8 cellular contexts compared by ENCODE assay signal in the genomic region with DNA sequence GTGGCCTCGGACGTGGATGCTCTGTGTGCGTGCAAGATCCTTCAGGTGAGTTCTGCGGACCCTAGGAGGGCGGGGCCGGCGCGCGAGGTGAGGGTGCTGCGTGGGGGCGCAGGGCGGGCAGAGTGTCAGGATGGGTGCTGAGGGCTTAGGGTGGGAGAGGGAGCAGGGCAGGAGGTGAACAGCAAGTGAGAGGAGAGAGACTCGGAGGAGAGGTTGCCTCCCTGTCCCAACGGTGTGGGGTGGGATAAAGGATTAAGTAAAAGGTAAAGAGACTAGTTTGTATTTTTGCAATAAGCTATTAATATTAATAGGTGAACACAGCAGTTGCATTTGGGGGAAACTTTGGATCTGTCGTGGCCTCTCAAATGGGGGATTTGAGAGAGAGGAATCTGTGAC. TPM values are rescaled to one million over a fixed set of nuclear protein-coding genes. Genes with fewer than 3 reads are reported as not detected.
DNase-seq lines count a peak whose midpoint lies in the region; ATAC-seq, FAIRE-seq and TF ChIP-seq lines count a peak whose summit lies in the region.

No MANE protein-coding gene starts in this region.

- peaks cover 0 to 1% (median 0%) of the 10 kb centered on the region in 7 donors for H3K9me3 Mint-ChIP-seq in CD14-positive monocyte
- H3K9me3 Mint-ChIP-seq in natural killer cell = no peaks in the 10 kb centered on the region

- H3K4me1 Mint-ChIP-seq in CD14-positive monocyte (peaks cover 27% of the 10 kb centered on the region), natural killer cell (peaks cover 27 to 40% of the 10 kb centered on the region in 2 donors)

- no peaks in the 10 kb centered on the region for H3K27me3 ChIP-seq in bronchial epithelial cell (ENCODE audit: control insufficient read depth, insufficient read depth, low read length)

- H3K27me3 Mint-ChIP-seq in CD14-positive monocyte (ENCODE audit: low read depth in 3 of 3) (no peaks in the 10 kb centered on the region), natural killer cell (ENCODE audit: low read depth in 2 of 2) (no peaks in the 10 kb centered on the region)

- ATAC-seq in HG03571 (IDR thresholded peaks at IDR 0.05; ENCODE audit: unreplicated experiment) = peak; percentile 1
- ATAC-seq in natural killer cell = no peak
- ATAC-seq in HG02884 (IDR thresholded peaks at IDR 0.05; ENCODE audit: unreplicated experiment) = no peak
- no peak for ATAC-seq in GM18520 (IDR thresholded peaks at IDR 0.05; ENCODE audit: unreplicated experiment)

- peak overlapping the region; percentile 81 to 89 for H3K4me3 Mint-ChIP-seq in CD14-positive monocyte
- peak overlapping the region; percentile 98 for H3K4me3 Mint-ChIP-seq in natural killer cell

- H3K4me3 ChIP-seq in bronchial epithelial cell (ENCODE audit: low read depth, low read length) = peak overlapping the region; percentile 73

- H3K27ac Mint-ChIP-seq in CD14-positive monocyte = peak overlapping the region in 1 of 7 donors; percentile 99
- H3K27ac Mint-ChIP-seq in natural killer cell = peak overlapping the region; percentile 99

- intact Hi-C loops in CD14-positive monocyte (cut with micrococcal nuclease) (no loop called here), natural killer cell (cut with micrococcal nuclease) (no loop called here)

- TF ChIP-seq CTCF in CD14-positive monocyte (IDR thresholded peaks at IDR 0.05) (no peak), bronchial epithelial cell (IDR thresholded peaks at IDR 0.05; ENCODE audit: insufficient read depth, low read length, severe bottlenecking) (no peak), natural killer cell (IDR thresholded peaks at IDR 0.05) (no peak)

- H3K36me3 Mint-ChIP-seq in CD14-positive monocyte (peaks cover 16 to 28% of the 10 kb centered on the region in 2 donors), natural killer cell (no peaks in the 10 kb centered on the region)

- no peak for FAIRE-seq in bronchial epithelial cell (lab: Jason Lieb, UNC)

- DNase-seq in CD14-positive monocyte (ENCODE audit: low spot score) (no peak), bronchial epithelial cell (ENCODE audit: low read depth) (no peak), natural killer cell (no peak), midbrain (lab: John Stamatoyannopoulos, UW) (no peak), NCI-H1092 treated with DMSO at 0.1 percent for 48 hours (lab: John Stamatoyannopoulos, UW) (no peak)

- H3K36me3 ChIP-seq in bronchial epithelial cell (ENCODE audit: control insufficient read depth, insufficient read depth, low read length) = no peaks in the 10 kb centered on the region

RNA-seq across cellular contexts. Expression of a gene that starts 0.5 kb away (rescaled TPM):
- polyA plus RNA-seq in CD14-positive monocyte = not detected
- total RNA-seq in bronchial epithelial cell (0.26 and 1.2 TPM in 2 replicates), natural killer cell (1 to 10 TPM; 1.6 to 4.8 (median 3.3) TPM)

RNA-seq across cellular contexts. Expression of a gene that starts 1.2 kb away (rescaled TPM):
- 10 to 100 TPM; 68.5 to 82.5 TPM for polyA plus RNA-seq in CD14-positive monocyte
- total RNA-seq in bronchial epithelial cell (66.9 and 77.8 TPM in 2 replicates), natural killer cell (100 to 1,000 TPM in 1 of 3 donors, 10 to 100 TPM in 2; 73.8 to 101 (median 77.8) TPM)

RNA-seq across cellular contexts. Expression of a gene that starts 32.7 kb away (rescaled TPM):
- 10 to 100 TPM; 38.4 to 40.3 TPM for polyA plus RNA-seq in CD14-positive monocyte
- total RNA-seq in bronchial epithelial cell (25.3 and 38.9 TPM in 2 replicates), natural killer cell (10 to 100 TPM; 45.4 to 53.3 (median 50.2) TPM)

RNA-seq across cellular contexts. Expression of a gene that starts 44.0 kb away (rescaled TPM):
- under 1 TPM; 0.27 to 0.35 TPM for polyA plus RNA-seq in CD14-positive monocyte
- total RNA-seq in bronchial epithelial cell = 0.38 and 2.4 TPM in 2 replicates
- total RNA-seq in natural killer cell = 1 to 10 TPM in 2 of 3 donors, not detected in 1; 1.3 to 1.7 TPM

RNA-seq across cellular contexts. Expression of a gene that starts 47.8 kb away (rescaled TPM):
- 10 to 100 TPM; 48.4 to 61.4 TPM for polyA plus RNA-seq in CD14-positive monocyte
- total RNA-seq in bronchial epithelial cell (60.8 and 61.7 TPM in 2 replicates), natural killer cell (10 to 100 TPM; 11.6 to 16.7 (median 14.2) TPM)
